In genomic region chr10:65805993-65806392, GRCh38 we compare ENCODE assay signal across 22 cellular contexts.
"Had no signal": no experiment of that assay in that cellular context is flagged by ENCODE, and none has a peak within 500 bp of the region (broad histone marks: within the 10 kb centered on the region; RNA-seq: fewer than 3 reads in every experiment).

No MANE protein-coding gene starts in this region.

- H3K36me3 Mint-ChIP-seq: activated CD8-positive, alpha-beta memory T cell treated with anti-CD3 and anti-CD28 coated beads, Interleukin-2, amount 10 ng/mL, durations not matched to agents 7 days and 5 days; activated naive CD8-positive, alpha-beta T cell; neural progenitor cell had no signal

- H3K4me1 Mint-ChIP-seq: activated CD4-positive, alpha-beta memory T cell treated with anti-CD3 and anti-CD28 coated beads, Interleukin-2, amount 10 ng/mL, durations not matched to agents 7 days and 5 days; activated CD8-positive, alpha-beta memory T cell treated with anti-CD3 and anti-CD28 coated beads, Interleukin-2, amount 10 ng/mL, durations not matched to agents 7 days and 5 days; neural progenitor cell had no signal

- H3K4me3 ChIP-seq: coronary artery, esophagus muscularis mucosa, neural progenitor cell, ovary, psoas muscle, skin epidermis, tibial nerve had no signal

- H3K27ac ChIP-seq: coronary artery, esophagus muscularis mucosa, neural progenitor cell, ovary, psoas muscle, skin epidermis, tibial nerve had no signal

- FAIRE-seq: endothelial cell of umbilical vein, urothelium cell line had no signal

- H3K9me3 Mint-ChIP-seq: neural progenitor cell had no signal

- DNase-seq: activated CD4-positive, alpha-beta memory T cell treated with anti-CD3 and anti-CD28 coated beads, Interleukin-2, amount 10 ng/mL, durations not matched to agents 7 days and 5 days; activated CD4-positive, alpha-beta T cell treated with anti-CD3 and anti-CD28 coated beads for 48 hours; activated CD4-positive, CD25-positive, alpha-beta regulatory T cell; activated CD8-positive, alpha-beta memory T cell treated with anti-CD3 and anti-CD28 coated beads, Interleukin-2, amount 10 ng/mL, durations not matched to agents 7 days and 5 days; amygdala; left colon; ovary; psoas muscle; right cardiac atrium; stimulated activated CD4-positive, alpha-beta T cell treated with anti-CD3 and anti-CD28 coated beads, Interleukin-15, amount 100 ng/mL, for 24 hours; stimulated activated CD4-positive, alpha-beta T cell treated with anti-CD3 and anti-CD28 coated beads, Interleukin-2, amount 100 ng/mL, for 48 hours; T-helper 1 cell; T-helper 9 cell had no signal

- ATAC-seq: activated CD8-positive, alpha-beta memory T cell treated with anti-CD3 and anti-CD28 coated beads, Interleukin-2, amount 10 ng/mL, durations not matched to agents 7 days and 5 days; left colon; psoas muscle; right cardiac atrium had no signal

- H3K27ac Mint-ChIP-seq: activated CD4-positive, alpha-beta memory T cell treated with anti-CD3 and anti-CD28 coated beads, Interleukin-2, amount 10 ng/mL, durations not matched to agents 7 days and 5 days; activated CD8-positive, alpha-beta memory T cell treated with anti-CD3 and anti-CD28 coated beads, Interleukin-2, amount 10 ng/mL, durations not matched to agents 7 days and 5 days; activated naive CD8-positive, alpha-beta T cell; neural progenitor cell; stimulated activated naive CD8-positive, alpha-beta T cell treated with anti-CD3 and anti-CD28 coated beads, Interleukin-15, Interleukin-2, amounts not matched to agents 100 ng/mL and 50 ng/mL, for 24 hours had no signal

- H3K4me1 ChIP-seq: esophagus muscularis mucosa, neural progenitor cell, psoas muscle, tibial nerve had no signal

- H3K27me3 ChIP-seq: esophagus muscularis mucosa, neural progenitor cell, ovary, tibial nerve had no signal

- H3K9me3 ChIP-seq: esophagus muscularis mucosa, ovary, psoas muscle, tibial nerve had no signal

- H3K36me3 ChIP-seq: esophagus muscularis mucosa, neural progenitor cell, ovary, tibial nerve had no signal

- H3K4me3 Mint-ChIP-seq: activated CD4-positive, alpha-beta memory T cell treated with anti-CD3 and anti-CD28 coated beads, Interleukin-2, amount 10 ng/mL, durations not matched to agents 7 days and 5 days; activated CD8-positive, alpha-beta memory T cell treated with anti-CD3 and anti-CD28 coated beads, Interleukin-2, amount 10 ng/mL, durations not matched to agents 7 days and 5 days; activated naive CD8-positive, alpha-beta T cell; neural progenitor cell; stimulated activated naive CD8-positive, alpha-beta T cell treated with anti-CD3 and anti-CD28 coated beads, Interleukin-15, Interleukin-2, amounts not matched to agents 100 ng/mL and 50 ng/mL, for 24 hours had no signal

- H2AFZ ChIP-seq: neural progenitor cell had no signal

- H3K4me2 ChIP-seq: neural progenitor cell had no signal

- H3K27me3 Mint-ChIP-seq: activated CD4-positive, alpha-beta memory T cell treated with anti-CD3 and anti-CD28 coated beads, Interleukin-2, amount 10 ng/mL, durations not matched to agents 7 days and 5 days; activated CD8-positive, alpha-beta memory T cell treated with anti-CD3 and anti-CD28 coated beads, Interleukin-2, amount 10 ng/mL, durations not matched to agents 7 days and 5 days; activated naive CD8-positive, alpha-beta T cell; stimulated activated naive CD8-positive, alpha-beta T cell treated with anti-CD3 and anti-CD28 coated beads, Interleukin-15, Interleukin-2, amounts not matched to agents 100 ng/mL and 50 ng/mL, for 24 hours had no signal

- H3K9ac ChIP-seq: neural progenitor cell had no signal
